9 cellular contexts compared by ENCODE assay signal in the genomic region with DNA sequence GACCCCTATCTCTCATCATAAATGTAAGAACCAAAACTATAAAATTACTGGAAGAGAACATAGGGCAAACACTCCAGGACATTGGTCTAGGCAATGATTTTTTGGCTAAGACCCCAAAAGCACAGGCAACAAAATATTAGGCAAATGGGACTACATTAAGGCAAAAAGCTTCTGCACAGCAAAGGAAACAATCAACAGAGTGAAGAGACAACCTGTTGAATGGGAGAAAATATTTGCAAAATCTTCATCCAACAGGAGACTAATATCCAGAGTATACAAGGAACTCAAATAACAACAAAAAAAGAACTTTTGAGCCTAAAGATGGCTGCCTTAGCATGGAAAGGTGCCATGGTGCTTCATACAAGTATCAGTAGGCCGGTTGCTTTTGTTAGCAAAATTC.
"Had no signal": no experiment of that assay in that cellular context is flagged by ENCODE, and none has a peak within 500 bp of the region (broad histone marks: within the 10 kb centered on the region; RNA-seq: fewer than 3 reads in every experiment).

No MANE protein-coding gene starts in this region.

- H3K4me3 ChIP-seq: GM23248, GM23338, HAP-1 had no signal

- DNase-seq: GM23248, GOT3, H7, H9, HCEC 1CT, HFFc6 had no signal

- ATAC-seq: GM23338, HCT116 had no signal

- H3K36me3 ChIP-seq: HAP-1 had no signal

- H3K27ac ChIP-seq: GM23248 had no signal

- H3K27ac Mint-ChIP-seq: GM23338, H9, HFFc6 had no signal

- H3K4me1 ChIP-seq: HAP-1 had no signal

- H3K9me3 Mint-ChIP-seq: GM23338, HFFc6 had no signal

- H3K4me3 Mint-ChIP-seq: GM23338, H9, HFFc6 had no signal

- H3K9me3 ChIP-seq: HAP-1 had no signal

- H3K4me1 Mint-ChIP-seq: GM23338 had no signal
